1 cellular context compared by ENCODE assay signal in genomic region chr16:70434489-70435260, GRCh38.
TF ChIP-seq lines count a peak whose summit lies in the region.

No MANE protein-coding gene starts in this region.

TF ChIP-seq in endothelial cell of umbilical vein, 7 proteins besides CTCF, POLR2A, EP300 and RAD21:
- TF ChIP-seq EZH2 (IDR thresholded peaks at IDR 0.05; ENCODE audit: borderline replicate concordance, low read depth, low read length, severe bottlenecking) = no peak
- no peak for TF ChIP-seq MYC (IDR thresholded peaks at IDR 0.05; ENCODE audit: low read depth, low read length)
- no peak for TF ChIP-seq POLR2AphosphoS5 (IDR thresholded peaks at IDR 0.05; ENCODE audit: insufficient read depth, low read depth, low read length)
- no peak for TF ChIP-seq FOS (IDR thresholded peaks at IDR 0.05; ENCODE audit: borderline replicate concordance, insufficient read depth, low read length)
- no peak for TF ChIP-seq GATA2 (IDR thresholded peaks at IDR 0.05; ENCODE audit: insufficient read depth, insufficient read length, low read depth, low read length)
- TF ChIP-seq MAX (IDR thresholded peaks at IDR 0.05; ENCODE audit: insufficient read depth, insufficient read length) = no peak
- TF ChIP-seq JUN (IDR thresholded peaks at IDR 0.05; ENCODE audit: borderline replicate concordance, insufficient read depth, insufficient read length, low read depth) = no peak
